ENCODE assay signal across 14 cellular contexts in genomic region chr7:1100386-1100785, GRCh38. TPM values are rescaled to one million over a fixed set of nuclear protein-coding genes. Genes with fewer than 3 reads are reported as not detected.
"Had no signal": no experiment of that assay in that cellular context is flagged by ENCODE, and none has a peak within 500 bp of the region (broad histone marks: within the 10 kb centered on the region; RNA-seq: fewer than 3 reads in every experiment).

No MANE protein-coding gene starts in this region.

- H3K9me3 ChIP-seq: breast epithelium, heart right ventricle had no signal

- H3K36me3 ChIP-seq: breast epithelium had no signal

- DNase-seq: activated CD4-positive, alpha-beta T cell treated with anti-CD3 and anti-CD28 coated beads, Interleukin-2, amount 50 U/mL, for 4 hours; activated CD4-positive, CD25-positive, alpha-beta regulatory T cell treated with anti-CD3 and anti-CD28 coated beads, Interleukin-2, amount 50 U/mL, for 72 hours; activated effector memory CD4-positive, alpha-beta T cell treated with Interleukin-2 at 50 U/mL for 16 hours; activated T-cell treated with anti-CD3 and anti-CD28 coated beads, Interleukin-2, amount 50 U/mL, for 1 hour; foreskin keratinocyte; heart right ventricle; islet precursor cell; stimulated activated CD4-positive, alpha-beta T cell treated with anti-CD3 and anti-CD28 coated beads, Interleukin-2, amount 100 ng/mL, for 24 hours; stimulated activated naive CD4-positive, alpha-beta T cell treated with Interleukin-2 at 50 U/mL for 16 hours; SW 1271 had no signal

- H3K4me3 Mint-ChIP-seq: activated naive CD8-positive, alpha-beta T cell had no signal

- H3K4me1 ChIP-seq: foreskin keratinocyte had no signal

- ATAC-seq: foreskin keratinocyte, heart right ventricle, right cardiac atrium had no signal

- H3K4me3 ChIP-seq: breast epithelium, heart right ventricle had no signal

- H3K27ac ChIP-seq: breast epithelium, foreskin keratinocyte, heart right ventricle, parathyroid adenoma had no signal

- H3K27ac Mint-ChIP-seq: activated naive CD8-positive, alpha-beta T cell had no signal

- H3K9ac ChIP-seq: parathyroid adenoma had no signal

- H3K27me3 ChIP-seq: breast epithelium, heart right ventricle had no signal

- H3K27me3 Mint-ChIP-seq: activated naive CD8-positive, alpha-beta T cell had no signal

RNA-seq across cellular contexts. Expression of gene GPR146, which starts 56.0 kb away (rescaled TPM):
- total RNA-seq: foreskin keratinocyte had no signal
